In the genomic region with DNA sequence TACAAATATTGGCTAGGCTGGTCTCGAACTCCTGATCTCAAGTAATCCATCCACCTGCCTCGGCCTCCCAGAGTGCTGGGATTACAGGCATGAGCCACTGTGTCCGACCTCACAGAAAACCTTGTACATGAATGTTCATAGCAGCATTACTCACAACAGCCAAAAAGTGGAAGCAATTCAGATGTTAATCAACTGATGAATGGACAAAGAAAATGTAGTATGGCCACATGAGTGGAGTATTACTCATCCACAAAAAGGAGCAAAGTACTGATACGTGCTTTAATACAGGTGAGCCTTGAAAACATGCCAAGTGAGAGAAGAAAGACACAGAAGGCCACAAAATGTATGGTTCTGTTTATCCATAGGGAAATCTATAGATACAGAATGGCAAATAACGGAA, we compare ENCODE assay signal across 25 cellular contexts.
"Had no signal": no experiment of that assay in that cellular context is flagged by ENCODE, and none has a peak within 500 bp of the region (broad histone marks: within the 10 kb centered on the region; RNA-seq: fewer than 3 reads in every experiment).

No MANE protein-coding gene starts in this region.

- FAIRE-seq: colon, frontal cortex had no signal

- DNase-seq: dorsolateral prefrontal cortex; effector CD4-positive, alpha-beta T cell; esophagus squamous epithelium; hypothalamus; immature natural killer cell; islet precursor cell; mesenchymal stem cell; midbrain; naive thymus-derived CD4-positive, alpha-beta T cell; spleen; stimulated activated CD4-positive, alpha-beta T cell treated with anti-CD3 and anti-CD28 coated beads, Interleukin-4, amount 100 ng/mL, for 4 hours; stimulated activated naive CD8-positive, alpha-beta T cell treated with anti-CD3 and anti-CD28 coated beads, Interleukin-15, Interleukin-2, amounts not matched to agents 100 U/mL and 50 U/mL, for 24 hours; substantia nigra; testis; tibial artery; upper lobe of left lung had no signal

- H3K27me3 ChIP-seq: dorsolateral prefrontal cortex, esophagus squamous epithelium, neural progenitor cell, right atrium auricular region, spleen, testis, tibial artery, upper lobe of left lung had no signal

- H2AFZ ChIP-seq: neural progenitor cell, parathyroid adenoma had no signal

- H3K4me1 ChIP-seq: esophagus squamous epithelium, neural progenitor cell, parathyroid adenoma, right atrium auricular region, tibial artery had no signal

- H3K27ac ChIP-seq: dorsolateral prefrontal cortex, esophagus squamous epithelium, neural progenitor cell, parathyroid adenoma, right atrium auricular region, spleen, testis, tibial artery, upper lobe of left lung had no signal

- ATAC-seq: left lobe of liver; naive thymus-derived CD4-positive, alpha-beta T cell; sciatic nerve; stimulated activated memory B cell treated with anti-CD40 and anti-IgM and Interleukin-4, amounts not matched to agents 10 μg/mL and 1 μg/mL and 100 μg/mL, for 72 hours; stimulated activated naive CD8-positive, alpha-beta T cell treated with anti-CD3 and anti-CD28 coated beads, Interleukin-15, Interleukin-2, amounts not matched to agents 100 U/mL and 50 U/mL, for 24 hours had no signal

- H3K4me2 ChIP-seq: neural progenitor cell had no signal

- H3K9ac ChIP-seq: neural progenitor cell, parathyroid adenoma had no signal

- H3K9me3 ChIP-seq: esophagus squamous epithelium, right atrium auricular region, spleen, testis, tibial artery, upper lobe of left lung had no signal

- H3K4me3 ChIP-seq: dorsolateral prefrontal cortex, esophagus squamous epithelium, lung, neural progenitor cell, right atrium auricular region, spleen, testis, tibial artery, upper lobe of left lung had no signal

- H3K79me2 ChIP-seq: parathyroid adenoma had no signal
